ENCODE assay signal across 19 cellular contexts in the genomic region with DNA sequence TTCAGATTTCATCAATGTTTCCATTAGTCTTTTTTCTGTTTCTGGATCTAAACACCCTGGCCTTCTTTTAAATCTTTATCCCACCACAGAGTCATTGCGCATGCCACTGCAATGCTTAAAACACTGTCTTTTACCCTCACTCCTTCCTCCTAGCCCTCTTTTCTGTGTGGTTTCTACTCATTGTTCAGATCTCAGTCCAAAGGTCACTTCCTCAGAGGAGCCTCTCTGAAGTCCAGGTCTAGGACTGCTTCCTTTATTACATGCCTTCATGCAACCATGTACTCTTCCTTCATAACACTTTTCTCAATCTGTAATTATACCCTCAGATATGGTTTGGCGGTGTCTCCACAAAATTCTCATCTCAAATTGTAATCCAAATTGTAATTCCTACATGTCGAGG.
DNase-seq lines count a peak whose midpoint lies in the region; ATAC-seq and TF ChIP-seq lines count a peak whose summit lies in the region.
"Had no signal": no experiment of that assay in that cellular context is flagged by ENCODE, and none has a peak within 500 bp of the region (broad histone marks: within the 10 kb centered on the region; RNA-seq: fewer than 3 reads in every experiment).

No MANE protein-coding gene starts in this region.

- no peak overlapping the region for H3K4me3 ChIP-seq in Caco-2 (ENCODE audit: low read depth, low read length)
- H3K4me3 ChIP-seq in upper lobe of left lung: no peak overlapping the region
- H3K4me3 ChIP-seq: MG63 had no signal

- H3K36me3 ChIP-seq in Caco-2 (ENCODE audit: control insufficient read depth, insufficient read depth, low read length) (no peaks in the 10 kb centered on the region), upper lobe of left lung (no peaks in the 10 kb centered on the region)
- H3K36me3 ChIP-seq: MG63 had no signal

- peaks cover 40% of the 10 kb centered on the region for H3K4me1 Mint-ChIP-seq in Caco-2 (ENCODE audit: low read depth, unreplicated experiment)
- H3K4me1 Mint-ChIP-seq: activated T-helper 17 cell treated with anti-CD3 and anti-CD28 coated beads, Interleukin-2, amount 50 U/mL, for 72 hours; memory B cell had no signal

- CTCF ChIA-PET in Caco-2 (lab: Charles Lee): no interaction called here

- 92 to 99% methylated on average over 3 of the region's 3 CpGs for WGBS in upper lobe of left lung, 2 donors

- TF ChIP-seq POLR2A in upper lobe of left lung (IDR thresholded peaks at IDR 0.05): no peak

- no peak for TF ChIP-seq EP300 in upper lobe of left lung (IDR thresholded peaks at IDR 0.05)

- DNase-seq in Caco-2: peak in 1 of 2 experiments; percentile 15
- peak; percentile 72 for DNase-seq in SKM-1 treated with dmso at 0.1 percent for 144 hours (lab: John Stamatoyannopoulos, UW; ENCODE audit: unreplicated experiment)
- no peak for DNase-seq in left cardiac atrium
- no peak for DNase-seq in ecto neural progenitor cell (ENCODE audit: low spot score)
- no peak for DNase-seq in upper lobe of left lung
- DNase-seq: CD4-positive, alpha-beta T cell; MG63; NCI-H2107; NCI-H774; stimulated activated naive CD8-positive, alpha-beta T cell treated with anti-CD3 and anti-CD28 coated beads, Interleukin-15, Interleukin-2, amounts not matched to agents 100 U/mL and 50 U/mL, for 24 hours; SW 1271 had no signal

- 0 out of 2 replicates have a peak, but pooled peaks cover 6% of the 10 kb centered on the region for H3K9me3 ChIP-seq in Caco-2
- no peaks in the 10 kb centered on the region for H3K9me3 ChIP-seq in upper lobe of left lung
- H3K9me3 ChIP-seq: MG63 had no signal

- no peaks in the 10 kb centered on the region for H3K27me3 ChIP-seq in Caco-2 (replicated peaks; ENCODE audit: control insufficient read depth, insufficient read depth, low read length)
- H3K27me3 ChIP-seq in upper lobe of left lung: no peaks in the 10 kb centered on the region
- H3K27me3 ChIP-seq: MG63 had no signal

- TF ChIP-seq CTCF in Caco-2 (IDR thresholded peaks at IDR 0.05; ENCODE audit: insufficient read depth in 1 of 2, low read depth in 1 of 2, low read length in 1 of 2, severe bottlenecking in 1 of 2, unreplicated experiment in 1 of 2): no peak
- no peak for TF ChIP-seq CTCF in upper lobe of left lung (IDR thresholded peaks at IDR 0.05)

- peak overlapping the region; percentile 65 for H3K27ac Mint-ChIP-seq in Caco-2 (ENCODE audit: unreplicated experiment)
- H3K27ac Mint-ChIP-seq: activated T-helper 17 cell treated with anti-CD3 and anti-CD28 coated beads, Interleukin-2, amount 50 U/mL, for 72 hours; CD4-positive, alpha-beta T cell; memory B cell; type B pancreatic cell; WTC11 had no signal

- H3K9me3 Mint-ChIP-seq in Caco-2 (ENCODE audit: unreplicated experiment): peaks cover 17% of the 10 kb centered on the region
- H3K9me3 Mint-ChIP-seq: activated T-helper 17 cell treated with anti-CD3 and anti-CD28 coated beads, Interleukin-2, amount 50 U/mL, for 72 hours; CD4-positive, alpha-beta T cell; memory B cell; type B pancreatic cell; WTC11 had no signal

- peak overlapping the region; percentile 28 for H3K4me3 Mint-ChIP-seq in Caco-2 (ENCODE audit: unreplicated experiment)
- H3K4me3 Mint-ChIP-seq: activated T-helper 17 cell treated with anti-CD3 and anti-CD28 coated beads, Interleukin-2, amount 50 U/mL, for 72 hours; CD4-positive, alpha-beta T cell; memory B cell; type B pancreatic cell; WTC11 had no signal

- POLR2A ChIA-PET in Caco-2 (lab: Charles Lee): no interaction called here

- no TSS peak for BruUV-seq in Caco-2 (replicated peaks; lab: Mats Ljungman, UMichigan)

- H3K27me3 Mint-ChIP-seq in Caco-2 (ENCODE audit: insufficient read depth, unreplicated experiment): no peaks in the 10 kb centered on the region
- H3K27me3 Mint-ChIP-seq: activated T-helper 17 cell treated with anti-CD3 and anti-CD28 coated beads, Interleukin-2, amount 50 U/mL, for 72 hours; CD4-positive, alpha-beta T cell; memory B cell had no signal

- H3K36me3 Mint-ChIP-seq in Caco-2 (ENCODE audit: insufficient read depth, unreplicated experiment): no peaks in the 10 kb centered on the region
- H3K36me3 Mint-ChIP-seq: memory B cell, WTC11 had no signal

- ATAC-seq in GM19025 (IDR thresholded peaks at IDR 0.05; ENCODE audit: low read depth, unreplicated experiment) (peak; percentile 82), HG03196 (IDR thresholded peaks at IDR 0.05; ENCODE audit: unreplicated experiment) (peak; percentile 47), left cardiac atrium (no peak), HG03378 (IDR thresholded peaks at IDR 0.05; ENCODE audit: unreplicated experiment) (no peak), upper lobe of left lung (ENCODE audit: low FRiP score in 2 of 2) (no peak)
- ATAC-seq: activated T-helper 17 cell treated with anti-CD3 and anti-CD28 coated beads, Interleukin-2, amount 50 U/mL, for 72 hours; stimulated activated naive CD8-positive, alpha-beta T cell treated with anti-CD3 and anti-CD28 coated beads, Interleukin-15, Interleukin-2, amounts not matched to agents 100 U/mL and 50 U/mL, for 24 hours; WTC11 had no signal

- H3K4me1 ChIP-seq in Caco-2 (peaks cover 55% of the 10 kb centered on the region), upper lobe of left lung (peaks cover 0 to 7% (median 2%) of the 10 kb centered on the region in 4 donors)

- no peak overlapping the region for H3K27ac ChIP-seq in upper lobe of left lung
- H3K27ac ChIP-seq: RWPE1 had no signal

- intact Hi-C loops in Caco-2 (cut with micrococcal nuclease; ENCODE audit: unreplicated experiment) (loop anchor here (1.0 kb wide), 1 partner anchor 17 kb away; no protein-coding TSS in a partner anchor), left cardiac atrium (cut with DNase I) (no loop called here)

Comparison
In these comparisons a context has a peak if more than half of its experiments do, and no peak if none do; other contexts are left out.
1. ATAC-seq: peak in GM19025 (single experiment) and HG03196 (single experiment); none in left cardiac atrium (0 of 2), HG03378 (single experiment) and upper lobe of left lung (0 of 2).